19 cellular contexts compared by ENCODE assay signal in the genomic region with DNA sequence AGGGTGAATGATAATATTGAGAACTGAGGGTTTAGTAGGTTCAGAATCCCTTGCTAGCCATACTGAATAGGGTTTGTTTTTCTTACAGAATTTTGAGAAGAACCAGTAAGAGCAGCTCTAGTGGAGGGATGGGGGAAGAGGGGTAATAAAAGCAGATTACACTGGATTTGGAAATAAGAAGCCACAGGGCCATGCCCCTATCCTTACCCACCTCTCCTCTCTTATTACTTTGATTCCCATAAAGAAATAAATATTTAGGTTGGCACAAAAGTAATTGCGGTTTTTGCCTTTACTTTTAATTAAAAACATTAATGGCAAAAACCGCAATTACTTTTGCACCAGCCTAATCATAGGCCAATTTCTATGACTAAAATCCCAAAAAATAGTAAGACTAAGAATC. TPM values are rescaled to one million over a fixed set of nuclear protein-coding genes. Genes with fewer than 3 reads are reported as not detected.
DNase-seq lines count a peak whose midpoint lies in the region; ATAC-seq and TF ChIP-seq lines count a peak whose summit lies in the region.
"Had no signal": no experiment of that assay in that cellular context is flagged by ENCODE, and none has a peak within 500 bp of the region (broad histone marks: within the 10 kb centered on the region; RNA-seq: fewer than 3 reads in every experiment).

No MANE protein-coding gene starts in this region.

- POLR2A ChIA-PET in AG04450 (lab: Yijun Ruan, JAX), result interaction anchor here (1.9 to 3.2 kb wide), 3 partner anchors 12 to 58 kb away, joined by 6 to 13 read pairs (median 10); partner anchors contain the start of gene RTN4

- H3K27ac Mint-ChIP-seq in chondrocyte (ENCODE audit: unreplicated experiment) (peak overlapping the region; percentile 97), progenitor cell of endocrine pancreas (peak overlapping the region; percentile 71)
- H3K27ac Mint-ChIP-seq: activated naive CD8-positive, alpha-beta T cell treated with anti-CD3 and anti-CD28 coated beads for 36 hours; CD8-positive, alpha-beta T cell; natural killer cell treated with Interleukin-12 subunit alpha and Interleukin-12 subunit beta and Interleukin-15 and Interleukin-18, amount 100 ng/mL, for 72 hours had no signal

- H3K36me3 ChIP-seq in right atrium auricular region, result no peaks in the 10 kb centered on the region
- H3K36me3 ChIP-seq: spleen had no signal

- H3K9me3 ChIP-seq in AG04450 (ENCODE audit: control insufficient read depth, insufficient read depth, low read length) (no peaks in the 10 kb centered on the region), right atrium auricular region (no peaks in the 10 kb centered on the region)
- H3K9me3 ChIP-seq: spleen had no signal

- H3K27ac ChIP-seq in AG04450 (ENCODE audit: low read depth, low read length) (peak overlapping the region; percentile 47), right atrium auricular region (peak overlapping the region in 1 of 2 donors; percentile 94)
- H3K27ac ChIP-seq: spleen had no signal

- H3K4me3 ChIP-seq in AG04450 (ENCODE audit: low read depth, low read length), result no peak overlapping the region
- no peak overlapping the region for H3K4me3 ChIP-seq in NB4 (ENCODE audit: low read depth, low read length)
- no peak overlapping the region for H3K4me3 ChIP-seq in right atrium auricular region
- H3K4me3 ChIP-seq: spleen had no signal

- H3K27me3 Mint-ChIP-seq in chondrocyte (ENCODE audit: low read depth) (no peaks in the 10 kb centered on the region), progenitor cell of endocrine pancreas (no peaks in the 10 kb centered on the region)
- H3K27me3 Mint-ChIP-seq: activated naive CD8-positive, alpha-beta T cell treated with anti-CD3 and anti-CD28 coated beads for 36 hours; natural killer cell treated with Interleukin-12 subunit alpha and Interleukin-12 subunit beta and Interleukin-15 and Interleukin-18, amount 100 ng/mL, for 72 hours had no signal

- H3K27me3 ChIP-seq in AG04450 (ENCODE audit: control insufficient read depth, insufficient read depth, low read length), result no peaks in the 10 kb centered on the region
- H3K27me3 ChIP-seq in right atrium auricular region, result no peaks in the 10 kb centered on the region
- H3K27me3 ChIP-seq: spleen had no signal

- H3K4me1 ChIP-seq in right atrium auricular region, result peaks cover 0 to 35% of the 10 kb centered on the region in 2 donors

- TF ChIP-seq CTCF in AG04450 (IDR thresholded peaks at IDR 0.05; ENCODE audit: low read depth, low read length) (no peak), NB4 (IDR thresholded peaks at IDR 0.05; ENCODE audit: low read depth, low read length) (no peak), chondrocyte (IDR thresholded peaks at IDR 0.05) (no peak), progenitor cell of endocrine pancreas (IDR thresholded peaks at IDR 0.05; ENCODE audit: unreplicated experiment) (no peak), right atrium auricular region (IDR thresholded peaks at IDR 0.05) (no peak)

- CTCF ChIA-PET in AG04450 (lab: Charles Lee), result interaction anchor here (0.7 to 2.9 kb wide), 5 partner anchors 7 to 209 kb away, joined by 3 to 7 read pairs (median 4); no protein-coding TSS in a partner anchor

- H3K9me3 Mint-ChIP-seq in chondrocyte (ENCODE audit: low read depth), result no peaks in the 10 kb centered on the region
- no peaks in the 10 kb centered on the region for H3K9me3 Mint-ChIP-seq in progenitor cell of endocrine pancreas (ENCODE audit: low read depth)
- H3K9me3 Mint-ChIP-seq: activated naive CD8-positive, alpha-beta T cell treated with anti-CD3 and anti-CD28 coated beads for 36 hours; CD8-positive, alpha-beta T cell; natural killer cell treated with Interleukin-12 subunit alpha and Interleukin-12 subunit beta and Interleukin-15 and Interleukin-18, amount 100 ng/mL, for 72 hours had no signal

- no peak for TF ChIP-seq POLR2A in NB4 (IDR thresholded peaks at IDR 0.05; ENCODE audit: extremely low read depth, insufficient read length)

- ATAC-seq in GM18870 (IDR thresholded peaks at IDR 0.05; ENCODE audit: unreplicated experiment), result no peak
- ATAC-seq in GM18858 (IDR thresholded peaks at IDR 0.05; ENCODE audit: unreplicated experiment), result no peak
- ATAC-seq: CD8-positive, alpha-beta T cell; natural killer cell treated with Interleukin-12 subunit alpha and Interleukin-12 subunit beta and Interleukin-15 and Interleukin-18, amount 100 ng/mL, for 72 hours had no signal

- H3K36me3 Mint-ChIP-seq in chondrocyte (ENCODE audit: low read depth), result no peaks in the 10 kb centered on the region
- no peaks in the 10 kb centered on the region for H3K36me3 Mint-ChIP-seq in progenitor cell of endocrine pancreas (ENCODE audit: insufficient read depth)
- H3K36me3 Mint-ChIP-seq: activated naive CD8-positive, alpha-beta T cell treated with anti-CD3 and anti-CD28 coated beads for 36 hours; CD8-positive, alpha-beta T cell; natural killer cell treated with Interleukin-12 subunit alpha and Interleukin-12 subunit beta and Interleukin-15 and Interleukin-18, amount 100 ng/mL, for 72 hours had no signal

- H3K4me1 Mint-ChIP-seq in chondrocyte (ENCODE audit: low read depth), result peaks cover 81% of the 10 kb centered on the region
- H3K4me1 Mint-ChIP-seq in progenitor cell of endocrine pancreas (ENCODE audit: low read depth), result peaks cover 34% of the 10 kb centered on the region
- H3K4me1 Mint-ChIP-seq: activated naive CD8-positive, alpha-beta T cell treated with anti-CD3 and anti-CD28 coated beads for 36 hours had no signal

- DNase-seq in AG04450 (ENCODE audit: low read depth, low spot score), result no peak
- DNase-seq in NB4 (ENCODE audit: low read depth), result peak; percentile 48
- no peak for DNase-seq in chondrocyte (ENCODE audit: low spot score)
- no peak for DNase-seq in progenitor cell of endocrine pancreas (ENCODE audit: low spot score, unreplicated experiment)
- DNase-seq in kidney glomerular epithelial cell (lab: John Stamatoyannopoulos, UW), result no peak
- no peak for DNase-seq in right atrium auricular region (ENCODE audit: low spot score)
- DNase-seq: activated naive CD8-positive, alpha-beta T cell treated with anti-CD3 and anti-CD28 coated beads for 36 hours; activated T-cell treated with anti-CD3 and anti-CD28 coated beads, Interleukin-2, amount 50 U/mL, for 48 hours; CD8-positive, alpha-beta T cell; dermis blood vessel endothelial cell; DND-41; KG1; mesendoderm; NCI-H1048; spleen; stimulated activated CD4-positive, alpha-beta T cell treated with anti-CD3 and anti-CD28 coated beads, Interleukin-4, amount 100 ng/mL, for 4 hours had no signal

- H3K4me3 Mint-ChIP-seq in chondrocyte (ENCODE audit: unreplicated experiment) (no peak overlapping the region), progenitor cell of endocrine pancreas (ENCODE audit: low read depth) (no peak overlapping the region)
- H3K4me3 Mint-ChIP-seq: activated naive CD8-positive, alpha-beta T cell treated with anti-CD3 and anti-CD28 coated beads for 36 hours; CD8-positive, alpha-beta T cell; natural killer cell treated with Interleukin-12 subunit alpha and Interleukin-12 subunit beta and Interleukin-15 and Interleukin-18, amount 100 ng/mL, for 72 hours had no signal

RNA-seq across cellular contexts. Expression of gene RTN4, which starts 58.2 kb away (rescaled TPM):
- 652 and 668 TPM in 2 replicates for polyA plus RNA-seq in AG04450 (2011; rRNA removed)
- polyA minus RNA-seq in AG04450 (2011; rRNA and poly(A)+ RNA removed), result 292 and 462 TPM in 2 replicates
- total RNA-seq in chondrocyte (560 to 819 TPM (median 766 TPM) in 3 replicates), progenitor cell of endocrine pancreas (246 and 265 TPM in 2 replicates), right atrium auricular region (100 to 1,000 TPM; 152 to 203 TPM)
